ENCODE assay signal across 23 cellular contexts in the genomic region with DNA sequence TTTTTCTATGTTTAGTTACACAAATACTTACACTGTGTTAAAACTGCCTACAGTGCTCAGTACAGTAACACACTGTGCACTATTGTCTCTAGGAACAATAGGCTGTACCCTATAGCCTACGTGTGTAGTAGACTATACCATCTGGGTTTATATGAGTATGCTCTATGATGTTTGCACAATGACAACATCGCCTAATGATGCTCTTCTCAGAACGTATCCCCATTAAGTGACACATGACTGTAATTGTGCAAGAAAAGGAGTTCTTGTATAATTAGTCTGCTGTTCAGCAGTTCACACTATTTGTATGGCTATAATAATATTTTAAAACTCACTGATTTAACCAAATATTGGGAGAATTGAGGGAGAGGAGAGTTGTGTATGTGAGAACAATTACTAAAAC.
"Had no signal": no experiment of that assay in that cellular context is flagged by ENCODE, and none has a peak within 500 bp of the region (broad histone marks: within the 10 kb centered on the region; RNA-seq: fewer than 3 reads in every experiment).

No MANE protein-coding gene starts in this region.

- FAIRE-seq: endometrium had no signal

- H3K9me3 ChIP-seq: sigmoid colon, stomach, suprapubic skin, tibial nerve had no signal

- H3K4me1 ChIP-seq: foreskin keratinocyte, sigmoid colon, stomach, suprapubic skin, tibial nerve had no signal

- H3K27ac ChIP-seq: cardiac muscle cell, foreskin keratinocyte, sigmoid colon, stomach, suprapubic skin, tibial nerve, VCaP had no signal

- H3K4me3 ChIP-seq: cardiac muscle cell, sigmoid colon, smooth muscle cell, stomach, suprapubic skin, tibial nerve had no signal

- DNase-seq: activated CD4-positive, alpha-beta T cell treated with anti-CD3 and anti-CD28 coated beads, Interleukin-2, amount 10 ng/mL, durations not matched to agents 7 days and 5 days; activated CD4-positive, CD25-positive, alpha-beta regulatory T cell treated with anti-CD3 and anti-CD28 coated beads, Interleukin-2, amount 50 U/mL, for 72 hours; activated CD8-positive, alpha-beta memory T cell treated with anti-CD3 and anti-CD28 coated beads, Interleukin-2, amount 10 ng/mL, durations not matched to agents 7 days and 5 days; activated CD8-positive, alpha-beta T cell treated with anti-CD3 and anti-CD28 coated beads for 36 hours; activated effector memory CD4-positive, alpha-beta T cell treated with anti-CD3 and anti-CD28 coated beads, Interleukin-2, amount 50 U/mL, for 16 hours; activated naive CD4-positive, alpha-beta T cell treated with anti-CD3 and anti-CD28 coated beads, Interleukin-2, amount 10 ng/mL, durations not matched to agents 7 days and 5 days; activated T-cell treated with anti-CD3 and anti-CD28 coated beads for 4 hours; effector CD4-positive, alpha-beta T cell; foreskin keratinocyte; naive thymus-derived CD4-positive, alpha-beta T cell; occipital lobe; posterior cingulate gyrus; sigmoid colon; stimulated activated CD4-positive, alpha-beta T cell treated with anti-CD3 and anti-CD28 coated beads, Interleukin-15, amount 100 ng/mL, for 24 hours; stomach had no signal

- H3K36me3 ChIP-seq: cardiac muscle cell, sigmoid colon, stomach, suprapubic skin, tibial nerve had no signal

- ATAC-seq: activated CD8-positive, alpha-beta memory T cell treated with anti-CD3 and anti-CD28 coated beads, Interleukin-2, amount 10 ng/mL, durations not matched to agents 7 days and 5 days; activated CD8-positive, alpha-beta T cell treated with anti-CD3 and anti-CD28 coated beads for 36 hours; foreskin keratinocyte; left lobe of liver; naive thymus-derived CD4-positive, alpha-beta T cell; stimulated activated memory B cell treated with anti-CD40 and anti-IgM and Interleukin-4, amounts not matched to agents 10 μg/mL and 1 μg/mL and 100 μg/mL, for 72 hours had no signal

- H3K27me3 ChIP-seq: cardiac muscle cell, foreskin keratinocyte, sigmoid colon, stomach, suprapubic skin, tibial nerve had no signal

- H3K4me2 ChIP-seq: smooth muscle cell had no signal
